Comparison of ENCODE assay signal across 1 cellular context in genomic region chrX:119871599-119872395, GRCh38.
TF ChIP-seq lines count a peak whose summit lies in the region.

TSS of gene NDUFA1 (plus strand) at chrX:119871832. CDS start at chrX:119871912, 80 bp downstream.
TSS of gene RNF113A (minus strand) at chrX:119871733. CDS start at chrX:119871613, 120 bp downstream.

TF ChIP-seq in HepG2, 621 proteins besides CTCF, POLR2A, EP300 and RAD21 (continued from another document and continues in another):
- TF ChIP-seq, protein P1, sequence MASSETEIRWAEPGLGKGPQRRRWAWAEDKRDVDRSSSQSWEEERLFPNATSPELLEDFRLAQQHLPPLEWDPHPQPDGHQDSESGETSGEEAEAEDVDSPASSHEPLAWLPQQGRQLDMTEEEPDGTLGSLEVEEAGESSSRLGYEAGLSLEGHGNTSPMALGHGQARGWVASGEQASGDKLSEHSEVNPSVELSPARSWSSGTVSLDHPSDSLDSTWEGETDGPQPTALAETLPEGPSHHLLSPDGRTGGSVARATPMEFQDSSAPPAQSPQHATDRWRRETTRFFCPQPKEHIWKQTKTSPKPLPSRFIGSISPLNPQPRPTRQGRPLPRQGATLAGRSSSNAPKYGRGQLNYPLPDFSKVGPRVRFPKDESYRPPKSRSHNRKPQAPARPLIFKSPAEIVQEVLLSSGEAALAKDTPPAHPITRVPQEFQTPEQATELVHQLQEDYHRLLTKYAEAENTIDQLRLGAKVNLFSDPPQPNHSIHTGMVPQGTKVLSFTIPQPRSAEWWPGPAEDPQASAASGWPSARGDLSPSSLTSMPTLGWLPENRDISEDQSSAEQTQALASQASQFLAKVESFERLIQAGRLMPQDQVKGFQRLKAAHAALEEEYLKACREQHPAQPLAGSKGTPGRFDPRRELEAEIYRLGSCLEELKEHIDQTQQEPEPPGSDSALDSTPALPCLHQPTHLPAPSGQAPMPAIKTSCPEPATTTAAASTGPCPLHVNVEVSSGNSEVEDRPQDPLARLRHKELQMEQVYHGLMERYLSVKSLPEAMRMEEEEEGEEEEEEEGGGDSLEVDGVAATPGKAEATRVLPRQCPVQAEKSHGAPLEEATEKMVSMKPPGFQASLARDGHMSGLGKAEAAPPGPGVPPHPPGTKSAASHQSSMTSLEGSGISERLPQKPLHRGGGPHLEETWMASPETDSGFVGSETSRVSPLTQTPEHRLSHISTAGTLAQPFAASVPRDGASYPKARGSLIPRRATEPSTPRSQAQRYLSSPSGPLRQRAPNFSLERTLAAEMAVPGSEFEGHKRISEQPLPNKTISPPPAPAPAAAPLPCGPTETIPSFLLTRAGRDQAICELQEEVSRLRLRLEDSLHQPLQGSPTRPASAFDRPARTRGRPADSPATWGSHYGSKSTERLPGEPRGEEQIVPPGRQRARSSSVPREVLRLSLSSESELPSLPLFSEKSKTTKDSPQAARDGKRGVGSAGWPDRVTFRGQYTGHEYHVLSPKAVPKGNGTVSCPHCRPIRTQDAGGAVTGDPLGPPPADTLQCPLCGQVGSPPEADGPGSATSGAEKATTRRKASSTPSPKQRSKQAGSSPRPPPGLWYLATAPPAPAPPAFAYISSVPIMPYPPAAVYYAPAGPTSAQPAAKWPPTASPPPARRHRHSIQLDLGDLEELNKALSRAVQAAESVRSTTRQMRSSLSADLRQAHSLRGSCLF (CRISPR knock-in tag; IDR thresholded peaks at IDR 0.05; ENCODE audit: borderline replicate concordance) = 0 out of 2 replicates have a peak, but pooled peaks have one; percentile 33
- no peak for TF ChIP-seq NFKBIZ (CRISPR knock-in tag; IDR thresholded peaks at IDR 0.05)
- TF ChIP-seq ZNF12 (CRISPR knock-in tag; IDR thresholded peaks at IDR 0.05) = no peak
- no peak for TF ChIP-seq SP140L (CRISPR knock-in tag; IDR thresholded peaks at IDR 0.05; ENCODE audit: borderline replicate concordance)
- TF ChIP-seq ZFP37 (CRISPR knock-in tag; IDR thresholded peaks at IDR 0.05; ENCODE audit: borderline replicate concordance) = peak; percentile 91; the same call in 1 of the 2 replicates
- TF ChIP-seq TAF1 (CRISPR knock-in tag; IDR thresholded peaks at IDR 0.05) = peak; percentile 82
- peak; percentile 43; the same call in 1 of the 2 replicates for TF ChIP-seq MEF2D (CRISPR knock-in tag; IDR thresholded peaks at IDR 0.05)
- TF ChIP-seq ATRX (CRISPR knock-in tag; IDR thresholded peaks at IDR 0.05; ENCODE audit: borderline replicate concordance) = no peak
- peak; percentile 23; the same call in 1 of the 2 replicates for TF ChIP-seq ZNF441 (CRISPR knock-in tag; IDR thresholded peaks at IDR 0.05; ENCODE audit: borderline replicate concordance)
- peak; percentile 47 for TF ChIP-seq AGO2 (optimal IDR thresholded peaks at IDR 0.05; ENCODE audit: low read depth, low read length)
- 0 out of 2 replicates have a peak, but pooled peaks have one; percentile 20 for TF ChIP-seq ZBTB38 (CRISPR knock-in tag; IDR thresholded peaks at IDR 0.05)
- no peak for TF ChIP-seq ZFP1 (CRISPR knock-in tag; IDR thresholded peaks at IDR 0.05)
- peak; percentile 14; the same call in 1 of the 2 replicates for TF ChIP-seq ZNF776 (CRISPR knock-in tag; IDR thresholded peaks at IDR 0.05)
- TF ChIP-seq ZNF292 (CRISPR knock-in tag; IDR thresholded peaks at IDR 0.05; ENCODE audit: borderline replicate concordance, low read depth) = no peak
- TF ChIP-seq ARNTL (CRISPR knock-in tag; IDR thresholded peaks at IDR 0.05) = 0 out of 2 replicates have a peak, but pooled peaks have one; percentile 27
- TF ChIP-seq HNRNPLL (IDR thresholded peaks at IDR 0.05; ENCODE audit: low read depth, low read length, poor library complexity, severe bottlenecking) = peak; percentile 96
- no peak for TF ChIP-seq FIP1L1 (IDR thresholded peaks at IDR 0.05; ENCODE audit: borderline replicate concordance, insufficient read depth, low read depth, low read length)
- TF ChIP-seq RXRA (CRISPR knock-in tag; IDR thresholded peaks at IDR 0.05) = peak; percentile 57; the same call in 1 of the 2 replicates
- TF ChIP-seq HOXD1 (CRISPR knock-in tag; IDR thresholded peaks at IDR 0.05) = 0 out of 2 replicates have a peak, but pooled peaks have one; percentile 35
- peak; percentile 85 for TF ChIP-seq POLR2AphosphoS5 (IDR thresholded peaks at IDR 0.05; ENCODE audit: low read depth, low read length)
- TF ChIP-seq ZBTB34 (CRISPR knock-in tag; IDR thresholded peaks at IDR 0.05) = peak; percentile 39; the same call in 1 of the 2 replicates
- no peak for TF ChIP-seq HCFC1 (IDR thresholded peaks at IDR 0.05; ENCODE audit: low read depth, low read length)
- TF ChIP-seq, protein P2, sequence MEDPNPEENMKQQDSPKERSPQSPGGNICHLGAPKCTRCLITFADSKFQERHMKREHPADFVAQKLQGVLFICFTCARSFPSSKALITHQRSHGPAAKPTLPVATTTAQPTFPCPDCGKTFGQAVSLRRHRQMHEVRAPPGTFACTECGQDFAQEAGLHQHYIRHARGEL (CRISPR knock-in tag; IDR thresholded peaks at IDR 0.05) = no peak
- TF ChIP-seq TEF (CRISPR knock-in tag; IDR thresholded peaks at IDR 0.05) = peak; percentile 72; the same call in 1 of the 2 replicates
- no peak for TF ChIP-seq REXO4 (CRISPR knock-in tag; IDR thresholded peaks at IDR 0.05; ENCODE audit: borderline replicate concordance)
- TF ChIP-seq ZNF790 (CRISPR knock-in tag; IDR thresholded peaks at IDR 0.05; ENCODE audit: borderline replicate concordance) = no peak
- TF ChIP-seq GATA4 (IDR thresholded peaks at IDR 0.05; ENCODE audit: borderline replicate concordance, low read depth) = no peak
- TF ChIP-seq, protein P3, sequence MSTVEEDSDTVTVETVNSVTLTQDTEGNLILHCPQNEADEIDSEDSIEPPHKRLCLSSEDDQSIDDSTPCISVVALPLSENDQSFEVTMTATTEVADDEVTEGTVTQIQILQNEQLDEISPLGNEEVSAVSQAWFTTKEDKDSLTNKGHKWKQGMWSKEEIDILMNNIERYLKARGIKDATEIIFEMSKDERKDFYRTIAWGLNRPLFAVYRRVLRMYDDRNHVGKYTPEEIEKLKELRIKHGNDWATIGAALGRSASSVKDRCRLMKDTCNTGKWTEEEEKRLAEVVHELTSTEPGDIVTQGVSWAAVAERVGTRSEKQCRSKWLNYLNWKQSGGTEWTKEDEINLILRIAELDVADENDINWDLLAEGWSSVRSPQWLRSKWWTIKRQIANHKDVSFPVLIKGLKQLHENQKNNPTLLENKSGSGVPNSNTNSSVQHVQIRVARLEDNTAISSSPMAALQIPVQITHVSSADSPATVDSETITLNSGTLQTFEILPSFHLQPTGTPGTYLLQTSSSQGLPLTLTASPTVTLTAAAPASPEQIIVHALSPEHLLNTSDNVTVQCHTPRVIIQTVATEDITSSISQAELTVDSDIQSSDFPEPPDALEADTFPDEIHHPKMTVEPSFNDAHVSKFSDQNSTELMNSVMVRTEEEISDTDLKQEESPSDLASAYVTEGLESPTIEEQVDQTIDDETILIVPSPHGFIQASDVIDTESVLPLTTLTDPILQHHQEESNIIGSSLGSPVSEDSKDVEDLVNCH (CRISPR knock-in tag; IDR thresholded peaks at IDR 0.05) = no peak
- peak; percentile 79; the same call in 1 of the 2 replicates for TF ChIP-seq ZFAT (CRISPR knock-in tag; conservative IDR thresholded peaks at IDR 0.05)
- peak; percentile 70 for TF ChIP-seq KMT2B (CRISPR knock-in tag; IDR thresholded peaks at IDR 0.05)
- peak; percentile 82; the same call in 1 of the 2 replicates for TF ChIP-seq SPEN (CRISPR knock-in tag; IDR thresholded peaks at IDR 0.05; ENCODE audit: low read depth)
- peak; percentile 92; the same call in 1 of the 2 replicates for TF ChIP-seq BRCA1 (CRISPR knock-in tag; IDR thresholded peaks at IDR 0.05)
- TF ChIP-seq SRSF4 (IDR thresholded peaks at IDR 0.05; ENCODE audit: low read depth, low read length, poor library complexity, severe bottlenecking) = no peak
- TF ChIP-seq GATAD1 (CRISPR knock-in tag; IDR thresholded peaks at IDR 0.05) = peak; percentile 88
- TF ChIP-seq ZKSCAN8 (CRISPR knock-in tag; IDR thresholded peaks at IDR 0.05; ENCODE audit: borderline replicate concordance) = 0 out of 2 replicates have a peak, but pooled peaks have one; percentile 36
- TF ChIP-seq NONO (IDR thresholded peaks at IDR 0.05) = no peak
- peak; percentile 82 for TF ChIP-seq NONO (CRISPR knock-in tag; conservative IDR thresholded peaks at IDR 0.05)
- TF ChIP-seq KLF6 (CRISPR knock-in tag; IDR thresholded peaks at IDR 0.05) = 0 out of 2 replicates have a peak, but pooled peaks have one; percentile 35
- TF ChIP-seq TOE1 (CRISPR knock-in tag; IDR thresholded peaks at IDR 0.05) = no peak
- no peak for TF ChIP-seq ZBTB4 (CRISPR knock-in tag; IDR thresholded peaks at IDR 0.05; ENCODE audit: borderline replicate concordance)
- no peak for TF ChIP-seq ZNF362 (CRISPR knock-in tag; IDR thresholded peaks at IDR 0.05; ENCODE audit: borderline replicate concordance)
- TF ChIP-seq, protein P4, sequence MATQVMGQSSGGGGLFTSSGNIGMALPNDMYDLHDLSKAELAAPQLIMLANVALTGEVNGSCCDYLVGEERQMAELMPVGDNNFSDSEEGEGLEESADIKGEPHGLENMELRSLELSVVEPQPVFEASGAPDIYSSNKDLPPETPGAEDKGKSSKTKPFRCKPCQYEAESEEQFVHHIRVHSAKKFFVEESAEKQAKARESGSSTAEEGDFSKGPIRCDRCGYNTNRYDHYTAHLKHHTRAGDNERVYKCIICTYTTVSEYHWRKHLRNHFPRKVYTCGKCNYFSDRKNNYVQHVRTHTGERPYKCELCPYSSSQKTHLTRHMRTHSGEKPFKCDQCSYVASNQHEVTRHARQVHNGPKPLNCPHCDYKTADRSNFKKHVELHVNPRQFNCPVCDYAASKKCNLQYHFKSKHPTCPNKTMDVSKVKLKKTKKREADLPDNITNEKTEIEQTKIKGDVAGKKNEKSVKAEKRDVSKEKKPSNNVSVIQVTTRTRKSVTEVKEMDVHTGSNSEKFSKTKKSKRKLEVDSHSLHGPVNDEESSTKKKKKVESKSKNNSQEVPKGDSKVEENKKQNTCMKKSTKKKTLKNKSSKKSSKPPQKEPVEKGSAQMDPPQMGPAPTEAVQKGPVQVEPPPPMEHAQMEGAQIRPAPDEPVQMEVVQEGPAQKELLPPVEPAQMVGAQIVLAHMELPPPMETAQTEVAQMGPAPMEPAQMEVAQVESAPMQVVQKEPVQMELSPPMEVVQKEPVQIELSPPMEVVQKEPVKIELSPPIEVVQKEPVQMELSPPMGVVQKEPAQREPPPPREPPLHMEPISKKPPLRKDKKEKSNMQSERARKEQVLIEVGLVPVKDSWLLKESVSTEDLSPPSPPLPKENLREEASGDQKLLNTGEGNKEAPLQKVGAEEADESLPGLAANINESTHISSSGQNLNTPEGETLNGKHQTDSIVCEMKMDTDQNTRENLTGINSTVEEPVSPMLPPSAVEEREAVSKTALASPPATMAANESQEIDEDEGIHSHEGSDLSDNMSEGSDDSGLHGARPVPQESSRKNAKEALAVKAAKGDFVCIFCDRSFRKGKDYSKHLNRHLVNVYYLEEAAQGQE (IDR thresholded peaks at IDR 0.05; ENCODE audit: borderline replicate concordance in 1 of 2, low read depth in 1 of 2, low read length in 2 of 2) = peak in 1 of 2 experiments; percentile 39; a peak in 1 of 4 replicates
- no peak for TF ChIP-seq ZSCAN25 (CRISPR knock-in tag; IDR thresholded peaks at IDR 0.05)
- peak; percentile 60; the same call in 1 of the 2 replicates for TF ChIP-seq ZNF263 (CRISPR knock-in tag; IDR thresholded peaks at IDR 0.05)
- TF ChIP-seq IRF2 (CRISPR knock-in tag; IDR thresholded peaks at IDR 0.05) = peak; percentile 63
- no peak for TF ChIP-seq SP2 (CRISPR knock-in tag; IDR thresholded peaks at IDR 0.05)
- TF ChIP-seq CC2D1A (CRISPR knock-in tag; IDR thresholded peaks at IDR 0.05) = no peak
